In genomic region chr1:56644941-56645662, GRCh38 we compare ENCODE assay signal across 9 cellular contexts. TPM values are rescaled to one million over a fixed set of nuclear protein-coding genes. Genes with fewer than 3 reads are reported as not detected.
DNase-seq lines count a peak whose midpoint lies in the region; ATAC-seq, FAIRE-seq and TF ChIP-seq lines count a peak whose summit lies in the region.
"Had no signal": no experiment of that assay in that cellular context is flagged by ENCODE, and none has a peak within 500 bp of the region (broad histone marks: within the 10 kb centered on the region; RNA-seq: fewer than 3 reads in every experiment).

Gene PRKAA2, plus strand, starts transcription at chr1:56645314. Its CDS starts 74 bp downstream, at chr1:56645388.

- peak within 1 kb of the TSS in 1 of 2 donors; percentile 39 for H3K27ac ChIP-seq in small intestine (ENCODE audit: low read depth in 1 of 2, low read length in 1 of 2)
- H3K27ac ChIP-seq: HL-60 had no signal

- TF ChIP-seq CTCF in cardiac fibroblast (IDR thresholded peaks at IDR 0.05; ENCODE audit: low read depth, low read length) = no peak

- peaks cover 4 to 10% of the 10 kb centered on the region in 2 donors for H3K27me3 ChIP-seq in small intestine (ENCODE audit: control insufficient read depth in 2 of 2, insufficient read depth in 2 of 2, low read length in 2 of 2)

- DNase-seq in AG08396 (ENCODE audit: low spot score) (peak; percentile 65), NCI-H446 treated with DMSO at 0.1 percent for 48 hours (lab: John Stamatoyannopoulos, UW) (peak; percentile 26), cardiac fibroblast (ENCODE audit: low read depth in 2 of 2) (peak; percentile 13 to 14), islet precursor cell (peak; percentile 76), small intestine (peak; percentile 9)

- peak; percentile 44 for ATAC-seq in GM18498 (IDR thresholded peaks at IDR 0.05; ENCODE audit: unreplicated experiment)
- ATAC-seq in activated CD4-positive, CD25-positive, alpha-beta regulatory T cell treated with anti-CD3 and anti-CD28 coated beads, Interleukin-2, amount 50 U/mL, for 24 hours = no peak
- no peak for ATAC-seq in HG02678 (IDR thresholded peaks at IDR 0.05; ENCODE audit: unreplicated experiment)

- H3K36me3 ChIP-seq in small intestine (ENCODE audit: control insufficient read depth in 2 of 2, insufficient read depth in 2 of 2, low read length in 2 of 2) = no peaks in the 10 kb centered on the region

- no peak for FAIRE-seq in small intestine (lab: Jason Lieb, UNC)

- no peaks in the 10 kb centered on the region for H3K9me3 ChIP-seq in small intestine (ENCODE audit: control insufficient read depth, low read depth)

- H3K4me3 ChIP-seq in cardiac fibroblast (replicated peaks in 1 of 2; ENCODE audit: low read depth in 2 of 2, low read length in 2 of 2) (peak within 1 kb of the TSS; percentile 52 to 66), small intestine (ENCODE audit: low read depth in 1 of 2, low read length in 2 of 2) (peak within 1 kb of the TSS; percentile 54 to 63)

- 0 to 1% (median 0%) methylated on average over 46 to 101 of the region's 101 CpGs for WGBS in small intestine, 3 donors

- peaks cover 0 to 4% of the 10 kb centered on the region in 2 donors for H3K4me1 ChIP-seq in small intestine (ENCODE audit: control insufficient read depth in 2 of 2, insufficient read depth in 1 of 2, low read depth in 1 of 2, low read length in 1 of 2)

RNA-seq across cellular contexts. Expression of gene PRKAA2, which starts in this region (rescaled TPM):
- polyA plus RNA-seq in small intestine = under 1 TPM in 2 of 3 donors, not detected in 1; 0.27 to 0.48 TPM

Comparison
In these comparisons a context has a peak if more than half of its experiments do, and no peak if none do; other contexts are left out.
1. Peak in DNase-seq and H3K4me3 ChIP-seq in small intestine; RNA of the gene not detected or under 1 TPM.
2. DNase-seq: peak in every context shown above with its lines; median percentile 76 in islet precursor cell; 65 in AG08396; 26 in NCI-H446 treated with DMSO at 0.1 percent for 48 hours; 14 in cardiac fibroblast; 9 in small intestine.